In the genomic region with DNA sequence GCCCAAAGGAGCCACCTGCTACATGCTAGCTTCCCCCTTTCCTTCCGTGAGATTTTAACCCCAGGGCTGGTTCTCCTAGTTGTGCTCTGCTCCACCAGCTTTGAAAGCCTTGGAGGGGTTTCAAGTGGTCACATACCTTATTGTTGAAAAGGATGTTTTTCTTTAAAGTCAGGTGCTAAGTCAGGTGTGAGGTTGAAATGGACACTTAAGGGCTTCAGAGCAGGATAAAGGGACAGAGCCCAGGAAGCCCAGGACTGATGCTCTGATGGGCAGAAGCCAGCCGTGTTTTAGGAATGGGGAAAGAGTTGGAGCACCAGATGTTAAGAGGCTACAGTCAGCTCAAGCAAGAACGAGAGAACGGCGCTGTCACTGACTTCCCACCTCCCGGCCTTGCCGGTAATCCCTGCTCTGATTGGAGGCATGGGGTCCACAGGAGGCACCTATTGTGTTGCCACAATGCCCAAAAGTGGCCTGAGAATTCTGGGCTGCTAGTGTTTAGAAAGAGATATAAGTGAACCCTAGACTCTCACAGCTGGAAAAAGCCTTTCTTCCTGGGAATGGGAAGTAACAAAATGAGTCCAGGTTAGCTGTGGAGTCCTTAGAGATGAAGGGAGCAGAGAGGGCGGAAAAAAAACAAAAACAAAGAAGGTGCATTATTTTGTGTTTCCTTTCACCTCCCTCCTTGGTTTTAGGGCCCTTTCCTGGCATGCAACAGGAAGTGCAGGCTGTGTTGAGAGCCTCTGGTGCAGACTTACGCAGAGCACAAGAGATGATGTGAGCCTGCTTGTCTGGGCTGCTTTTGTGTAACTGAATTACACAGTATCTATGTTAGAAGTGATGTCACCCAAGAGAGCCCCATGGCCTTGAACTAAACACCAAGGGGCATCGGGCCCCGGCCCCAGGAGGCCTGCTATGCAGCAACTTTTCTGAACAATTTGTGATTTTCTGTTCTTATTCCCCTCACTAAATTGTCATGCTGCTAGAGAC, we compare ENCODE assay signal across 16 cellular contexts. TPM values are rescaled to one million over a fixed set of nuclear protein-coding genes. Genes with fewer than 3 reads are reported as not detected.
DNase-seq lines count a peak whose midpoint lies in the region; ATAC-seq and TF ChIP-seq lines count a peak whose summit lies in the region.
"Had no signal": no experiment of that assay in that cellular context is flagged by ENCODE, and none has a peak within 500 bp of the region (broad histone marks: within the 10 kb centered on the region; RNA-seq: fewer than 3 reads in every experiment).

No MANE protein-coding gene starts in this region.

- intact Hi-C loops in gastrocnemius medialis (cut with DNase I; ENCODE audit: low total_unique reads), result no loop called here

- TF ChIP-seq POLR2A in gastrocnemius medialis (IDR thresholded peaks at IDR 0.05), result no peak

- ATAC-seq in effector memory CD8-positive, alpha-beta T cell (replicated peaks), result peak; percentile 26
- peak; percentile 82 for ATAC-seq in stimulated activated naive CD8-positive, alpha-beta T cell treated with anti-CD3 and anti-CD28 coated beads, Interleukin-15, amount 100 ng/mL, for 72 hours
- ATAC-seq in gastrocnemius medialis, result no peak
- ATAC-seq: left cardiac atrium had no signal

- peak; percentile 65 for DNase-seq in activated naive CD4-positive, alpha-beta T cell treated with anti-CD3 and anti-CD28 coated beads, Interleukin-2, amount 10 ng/mL, durations not matched to agents 7 days and 5 days
- DNase-seq in activated naive CD4-positive, alpha-beta T cell (lab: John Stamatoyannopoulos, UW), result no peak
- DNase-seq in SK-N-DZ (ENCODE audit: low spot score), result peak; percentile 87
- no peak for DNase-seq in effector memory CD8-positive, alpha-beta T cell
- DNase-seq in stimulated activated naive CD8-positive, alpha-beta T cell treated with anti-CD3 and anti-CD28 coated beads, Interleukin-15, amount 100 ng/mL, for 72 hours, result peak in 1 of 2 donors; percentile 24
- no peak for DNase-seq in NCI-H69 (lab: John Stamatoyannopoulos, UW)
- DNase-seq in HUDEP-2 (lab: John Stamatoyannopoulos, UW; ENCODE audit: unreplicated experiment in 76 of 76), result no peak
- no peak for DNase-seq in gastrocnemius medialis
- DNase-seq: DMS53; effector memory CD4-positive, alpha-beta T cell; left cardiac atrium; NCI-H1417 treated with DMSO at 0.1 percent for 48 hours; NCI-H748 treated with DMSO at 0.1 percent for 48 hours; stimulated activated CD4-positive, alpha-beta T cell treated with anti-CD3 and anti-CD28 coated beads, Interleukin-4, amount 100 ng/mL, for 1 hour had no signal

- peaks cover 5 to 7% of the 10 kb centered on the region in 2 donors for H3K4me1 ChIP-seq in gastrocnemius medialis
- H3K4me1 ChIP-seq: right atrium auricular region had no signal

- H3K9me3 Mint-ChIP-seq in activated naive CD4-positive, alpha-beta T cell treated with anti-CD3 and anti-CD28 coated beads, Interleukin-2, amount 10 ng/mL, durations not matched to agents 7 days and 5 days, result no peaks in the 10 kb centered on the region
- no peaks in the 10 kb centered on the region for H3K9me3 Mint-ChIP-seq in effector memory CD8-positive, alpha-beta T cell
- H3K9me3 Mint-ChIP-seq in stimulated activated naive CD8-positive, alpha-beta T cell treated with anti-CD3 and anti-CD28 coated beads, Interleukin-15, amount 100 ng/mL, for 72 hours, result no peaks in the 10 kb centered on the region

- H3K4me3 ChIP-seq in gastrocnemius medialis, result no peak overlapping the region
- H3K4me3 ChIP-seq: right atrium auricular region had no signal

- peaks cover 39% of the 10 kb centered on the region for H3K4me1 Mint-ChIP-seq in activated naive CD4-positive, alpha-beta T cell treated with anti-CD3 and anti-CD28 coated beads, Interleukin-2, amount 10 ng/mL, durations not matched to agents 7 days and 5 days
- no peaks in the 10 kb centered on the region for H3K4me1 Mint-ChIP-seq in effector memory CD8-positive, alpha-beta T cell (ENCODE audit: low read depth in 2 of 2)
- H3K4me1 Mint-ChIP-seq in stimulated activated naive CD8-positive, alpha-beta T cell treated with anti-CD3 and anti-CD28 coated beads, Interleukin-15, amount 100 ng/mL, for 72 hours, result peaks cover 27% of the 10 kb centered on the region

- CTCF ChIA-PET in activated naive CD4-positive, alpha-beta T cell treated with anti-CD3 and anti-CD28 coated beads, Interleukin-2, amount 10 ng/mL, durations not matched to agents 7 days and 5 days (lab: Charles Lee), result no interaction called here

- H3K36me3 ChIP-seq in gastrocnemius medialis, result no peaks in the 10 kb centered on the region
- H3K36me3 ChIP-seq: right atrium auricular region had no signal

- H3K27ac Mint-ChIP-seq in activated naive CD4-positive, alpha-beta T cell treated with anti-CD3 and anti-CD28 coated beads, Interleukin-2, amount 10 ng/mL, durations not matched to agents 7 days and 5 days, result peak overlapping the region; percentile 80
- no peak overlapping the region for H3K27ac Mint-ChIP-seq in effector memory CD8-positive, alpha-beta T cell
- peak overlapping the region; percentile 23 to 93 for H3K27ac Mint-ChIP-seq in stimulated activated naive CD8-positive, alpha-beta T cell treated with anti-CD3 and anti-CD28 coated beads, Interleukin-15, amount 100 ng/mL, for 72 hours

- no peak overlapping the region for H3K27ac ChIP-seq in gastrocnemius medialis
- H3K27ac ChIP-seq: right atrium auricular region had no signal

- H3K27me3 Mint-ChIP-seq in activated naive CD4-positive, alpha-beta T cell treated with anti-CD3 and anti-CD28 coated beads, Interleukin-2, amount 10 ng/mL, durations not matched to agents 7 days and 5 days, result peaks cover under 1% of the 10 kb centered on the region
- H3K27me3 Mint-ChIP-seq in effector memory CD8-positive, alpha-beta T cell, result peaks cover 1 to 2% of the 10 kb centered on the region in 2 donors
- H3K27me3 Mint-ChIP-seq in stimulated activated naive CD8-positive, alpha-beta T cell treated with anti-CD3 and anti-CD28 coated beads, Interleukin-15, amount 100 ng/mL, for 72 hours, result no peaks in the 10 kb centered on the region

- no peak for TF ChIP-seq CTCF in gastrocnemius medialis (IDR thresholded peaks at IDR 0.05 in 4 of 5, conservative IDR thresholded peaks at IDR 0.05 in 1 of 5)

- H3K9me3 ChIP-seq in gastrocnemius medialis, result no peaks in the 10 kb centered on the region
- H3K9me3 ChIP-seq: right atrium auricular region had no signal

- in situ Hi-C loops in gastrocnemius medialis (cut with MboI; ENCODE audit: low sequenced_read_pairs in 4 of 4), result loop anchor here in 1 of 4 donors (10.0 to 25.0 kb wide), 2 partner anchors 110 to 347 kb away; a partner anchor contains a TSS

- peaks cover 0 to 12% (median 0%) of the 10 kb centered on the region in 3 donors for H3K27me3 ChIP-seq in gastrocnemius medialis
- H3K27me3 ChIP-seq: right atrium auricular region had no signal

- H3K4me3 Mint-ChIP-seq in activated naive CD4-positive, alpha-beta T cell treated with anti-CD3 and anti-CD28 coated beads, Interleukin-2, amount 10 ng/mL, durations not matched to agents 7 days and 5 days, result no peak overlapping the region
- no peak overlapping the region for H3K4me3 Mint-ChIP-seq in effector memory CD8-positive, alpha-beta T cell
- H3K4me3 Mint-ChIP-seq in stimulated activated naive CD8-positive, alpha-beta T cell treated with anti-CD3 and anti-CD28 coated beads, Interleukin-15, amount 100 ng/mL, for 72 hours, result peak overlapping the region; percentile 45 to 58

- H3K36me3 Mint-ChIP-seq in activated naive CD4-positive, alpha-beta T cell treated with anti-CD3 and anti-CD28 coated beads, Interleukin-2, amount 10 ng/mL, durations not matched to agents 7 days and 5 days, result no peaks in the 10 kb centered on the region
- H3K36me3 Mint-ChIP-seq in effector memory CD8-positive, alpha-beta T cell (ENCODE audit: insufficient read depth), result no peaks in the 10 kb centered on the region

RNA-seq across cellular contexts. Expression of a gene that starts 25.2 kb away (rescaled TPM):
- 1,569 and 1,648 TPM in 2 replicates for polyA plus RNA-seq in SK-N-DZ (2014; cell fraction: cytosol; rRNA removed)
- polyA plus RNA-seq in SK-N-DZ (2014; cell fraction: nucleus; rRNA removed), result 749 and 1,124 TPM in 2 replicates
- 100 to 1,000 TPM; 513 to 854 (median 781) TPM for total RNA-seq in gastrocnemius medialis

RNA-seq across cellular contexts. Expression of a gene that starts 27.0 kb away (rescaled TPM):
- polyA plus RNA-seq in SK-N-DZ (2014; cell fraction: cytosol; rRNA removed), result 1.9 and 3.7 TPM in 2 replicates
- polyA plus RNA-seq in SK-N-DZ (2014; cell fraction: nucleus; rRNA removed), result 5.2 and 5.4 TPM in 2 replicates
- total RNA-seq in gastrocnemius medialis, result not detected
- total RNA-seq: glomerular endothelial cell, right atrium auricular region had no signal

Comparison
In these comparisons a context has a peak if more than half of its experiments do, and no peak if none do; other contexts are left out.
1. DNase-seq: peak in activated naive CD4-positive, alpha-beta T cell treated with anti-CD3 and anti-CD28 coated beads, Interleukin-2, amount 10 ng/mL, durations not matched to agents 7 days and 5 days (single experiment) and SK-N-DZ (single experiment); none in activated naive CD4-positive, alpha-beta T cell (0 of 4), effector memory CD8-positive, alpha-beta T cell (0 of 3), NCI-H69 (single experiment), HUDEP-2 (0 of 76) and gastrocnemius medialis (0 of 2).
2. H3K27ac Mint-ChIP-seq: peak in activated naive CD4-positive, alpha-beta T cell treated with anti-CD3 and anti-CD28 coated beads, Interleukin-2, amount 10 ng/mL, durations not matched to agents 7 days and 5 days (single experiment) and stimulated activated naive CD8-positive, alpha-beta T cell treated with anti-CD3 and anti-CD28 coated beads, Interleukin-15, amount 100 ng/mL, for 72 hours (2 of 2); none in effector memory CD8-positive, alpha-beta T cell (0 of 2).
3. H3K4me3 Mint-ChIP-seq: peak in stimulated activated naive CD8-positive, alpha-beta T cell treated with anti-CD3 and anti-CD28 coated beads, Interleukin-15, amount 100 ng/mL, for 72 hours (2 of 2); none in activated naive CD4-positive, alpha-beta T cell treated with anti-CD3 and anti-CD28 coated beads, Interleukin-2, amount 10 ng/mL, durations not matched to agents 7 days and 5 days (single experiment) and effector memory CD8-positive, alpha-beta T cell (0 of 2).
4. ATAC-seq: peak in effector memory CD8-positive, alpha-beta T cell (single experiment) and stimulated activated naive CD8-positive, alpha-beta T cell treated with anti-CD3 and anti-CD28 coated beads, Interleukin-15, amount 100 ng/mL, for 72 hours (single experiment); none in gastrocnemius medialis (0 of 2).